9 cellular contexts compared by ENCODE assay signal in genomic region chr15:62495670-62496328, GRCh38.
A peak's percentile ranks its signal among the peaks of the same experiment; 100 is the strongest.
DNase-seq lines count a peak whose midpoint lies in the region; ATAC-seq and TF ChIP-seq lines count a peak whose summit lies in the region.
"Had no signal": no experiment of that assay in that cellular context is flagged by ENCODE, and none has a peak within 500 bp of the region (broad histone marks: within the 10 kb centered on the region; RNA-seq: fewer than 3 reads in every experiment).

No MANE protein-coding gene starts in this region.

- CTCF ChIA-PET in T-cell (lab: Charles Lee) = no interaction called here

- H3K4me3 Mint-ChIP-seq in T-cell = no peak overlapping the region
- H3K4me3 Mint-ChIP-seq: activated CD4-positive, alpha-beta T cell treated with anti-CD3 and anti-CD28 coated beads, Interleukin-2, amount 10 ng/mL, durations not matched to agents 7 days and 5 days had no signal

- H3K27me3 ChIP-seq in WERI-Rb-1 (ENCODE audit: insufficient read depth, low read depth, severe bottlenecking) (no peaks in the 10 kb centered on the region), gastrocnemius medialis (no peaks in the 10 kb centered on the region)

- H3K36me3 Mint-ChIP-seq in T-cell = no peaks in the 10 kb centered on the region

- in situ Hi-C loops in gastrocnemius medialis (cut with MboI; ENCODE audit: low sequenced_read_pairs in 4 of 4) = no loop called here

- peaks cover 12 to 31% of the 10 kb centered on the region in 2 donors for H3K4me1 ChIP-seq in gastrocnemius medialis

- POLR2A ChIA-PET in T-cell (lab: Charles Lee) = interaction anchor here in 1 of 2 donors (0.6 kb wide), 1 partner anchor 20 kb away, joined by 5 read pairs; no protein-coding TSS in a partner anchor

- TF ChIP-seq POLR2A in gastrocnemius medialis (IDR thresholded peaks at IDR 0.05) = no peak

- peak overlapping the region; percentile 45 for H3K27ac ChIP-seq in WERI-Rb-1
- H3K27ac ChIP-seq in gastrocnemius medialis = peak overlapping the region in 2 of 4 donors; percentile 11 to 24

- H3K36me3 ChIP-seq in WERI-Rb-1 = no peaks in the 10 kb centered on the region
- H3K36me3 ChIP-seq in gastrocnemius medialis = no peaks in the 10 kb centered on the region

- no peaks in the 10 kb centered on the region for H3K4me1 Mint-ChIP-seq in T-cell
- H3K4me1 Mint-ChIP-seq: activated CD4-positive, alpha-beta T cell treated with anti-CD3 and anti-CD28 coated beads, Interleukin-2, amount 10 ng/mL, durations not matched to agents 7 days and 5 days had no signal

- H3K9me3 ChIP-seq in WERI-Rb-1 (ENCODE audit: severe bottlenecking) (no peaks in the 10 kb centered on the region), gastrocnemius medialis (no peaks in the 10 kb centered on the region)

- DNase-seq in ELF-1 (ENCODE audit: low read depth, low spot score) (peak; percentile 71), WERI-Rb-1 (peak; percentile 54), left cardiac atrium (peak; percentile 50), gastrocnemius medialis (peak in 1 of 2 donors; percentile 40), SHP77 treated with DMSO at 0.1 percent for 48 hours (lab: John Stamatoyannopoulos, UW) (no peak), DMS 273 treated with DMSO at 0.1 percent for 48 hours (lab: John Stamatoyannopoulos, UW) (no peak), T-cell (no peak)
- no peak for DNase-seq in stimulated activated CD4-positive, alpha-beta T cell treated with anti-CD3 and anti-CD28 coated beads, Interleukin-4, amount 100 ng/mL, for 1 hour
- DNase-seq: activated CD4-positive, alpha-beta T cell treated with anti-CD3 and anti-CD28 coated beads, Interleukin-2, amount 10 ng/mL, durations not matched to agents 7 days and 5 days had no signal

- TF ChIP-seq CTCF in WERI-Rb-1 (IDR thresholded peaks at IDR 0.05; ENCODE audit: low read depth, low read length) (no peak), gastrocnemius medialis (IDR thresholded peaks at IDR 0.05 in 4 of 5, conservative IDR thresholded peaks at IDR 0.05 in 1 of 5) (no peak)

- no peaks in the 10 kb centered on the region for H3K9me3 Mint-ChIP-seq in T-cell
- H3K9me3 Mint-ChIP-seq: activated CD4-positive, alpha-beta T cell treated with anti-CD3 and anti-CD28 coated beads, Interleukin-2, amount 10 ng/mL, durations not matched to agents 7 days and 5 days had no signal

- H3K27me3 Mint-ChIP-seq in T-cell = peaks cover 0 to 3% of the 10 kb centered on the region in 2 donors
- H3K27me3 Mint-ChIP-seq: activated CD4-positive, alpha-beta T cell treated with anti-CD3 and anti-CD28 coated beads, Interleukin-2, amount 10 ng/mL, durations not matched to agents 7 days and 5 days had no signal

- ATAC-seq in left cardiac atrium (peak; percentile 70 to 93), gastrocnemius medialis (peak; percentile 64 to 76), T-cell (replicated peaks in 1 of 4) (no peak)

- intact Hi-C loops in left cardiac atrium (cut with DNase I) = no loop called here
- intact Hi-C loops in gastrocnemius medialis (cut with DNase I; ENCODE audit: low total_unique reads) = no loop called here

- H3K4me3 ChIP-seq in WERI-Rb-1 (ENCODE audit: low read depth, low read length) (no peak overlapping the region), gastrocnemius medialis (no peak overlapping the region)

- no peak overlapping the region for H3K27ac Mint-ChIP-seq in T-cell
- H3K27ac Mint-ChIP-seq: activated CD4-positive, alpha-beta T cell treated with anti-CD3 and anti-CD28 coated beads, Interleukin-2, amount 10 ng/mL, durations not matched to agents 7 days and 5 days had no signal

Comparison
In these comparisons a context has a peak if more than half of its experiments do, and no peak if none do; other contexts are left out.
1. DNase-seq: peak in ELF-1 (single experiment), WERI-Rb-1 (single experiment) and left cardiac atrium (single experiment); none in SHP77 treated with DMSO at 0.1 percent for 48 hours (single experiment), DMS 273 treated with DMSO at 0.1 percent for 48 hours (single experiment), stimulated activated CD4-positive, alpha-beta T cell treated with anti-CD3 and anti-CD28 coated beads, Interleukin-4, amount 100 ng/mL, for 1 hour (single experiment) and T-cell (0 of 34).
2. ATAC-seq: peak in left cardiac atrium (2 of 2) and gastrocnemius medialis (2 of 2); none in T-cell (0 of 4).